ENCODE assay signal across 10 cellular contexts in the genomic region with DNA sequence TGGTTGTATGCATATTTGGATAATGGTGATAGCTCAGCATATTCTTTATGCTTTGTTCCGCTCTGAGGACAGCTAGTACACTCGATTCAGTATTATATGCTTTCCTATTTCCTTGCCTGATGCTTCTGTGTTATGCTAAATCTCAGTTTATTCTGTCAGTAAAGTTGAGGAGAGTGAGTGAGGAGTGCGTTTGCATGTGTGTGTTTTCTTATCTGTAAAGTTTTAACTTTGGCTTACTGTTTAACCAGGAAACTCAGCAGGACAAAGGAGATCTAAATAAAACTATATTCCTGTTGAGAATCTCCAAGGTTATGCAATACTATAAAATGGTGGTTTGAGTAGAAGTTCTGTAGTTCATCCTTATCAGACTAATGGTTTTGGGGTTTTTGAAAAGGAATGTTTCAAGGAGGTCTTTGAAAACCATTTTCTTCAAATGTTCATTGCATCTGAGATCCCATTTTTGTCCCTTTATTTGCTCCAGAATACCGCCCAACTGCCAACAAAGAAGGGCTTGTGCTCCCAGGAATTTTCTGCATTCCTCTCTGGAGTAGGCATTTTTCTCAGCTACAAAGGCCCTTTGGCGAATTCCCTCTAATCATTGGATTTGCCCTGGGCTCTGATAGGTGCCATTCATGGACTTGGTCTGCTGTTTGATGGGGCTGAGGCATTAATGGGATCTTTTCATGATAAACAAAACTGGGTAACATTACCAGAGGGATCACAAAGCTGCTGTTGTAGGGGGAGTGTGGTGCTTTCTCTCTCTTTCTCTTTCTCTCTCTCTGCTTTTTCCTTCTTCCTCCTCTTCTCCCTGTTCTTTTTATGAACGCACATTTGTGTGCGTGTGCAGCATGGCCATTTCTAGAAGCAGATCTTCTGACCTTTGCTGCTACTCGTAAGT.
A peak's percentile ranks its signal among the peaks of the same experiment; 100 is the strongest.
DNase-seq lines count a peak whose midpoint lies in the region; ATAC-seq and FAIRE-seq lines count a peak whose summit lies in the region.
"Had no signal": no experiment of that assay in that cellular context is flagged by ENCODE, and none has a peak within 500 bp of the region (broad histone marks: within the 10 kb centered on the region; RNA-seq: fewer than 3 reads in every experiment).

No MANE protein-coding gene starts in this region.

- ATAC-seq in HG03521 (IDR thresholded peaks at IDR 0.05; ENCODE audit: unreplicated experiment), result no peak

- peaks cover 0 to 7% of the 10 kb centered on the region in 2 donors for H3K36me3 ChIP-seq in muscle layer of duodenum (ENCODE audit: control insufficient read depth in 1 of 2, insufficient read depth in 2 of 2, low read length in 2 of 2)

- H3K27me3 ChIP-seq in muscle layer of duodenum (ENCODE audit: low read depth, low read length), result no peaks in the 10 kb centered on the region

- peaks cover 7 to 23% of the 10 kb centered on the region in 2 donors for H3K4me1 ChIP-seq in muscle layer of duodenum (ENCODE audit: control insufficient read depth in 1 of 2, insufficient read depth in 2 of 2, low read length in 2 of 2)

- H3K27ac ChIP-seq in epithelial cell of prostate (peak overlapping the region; percentile 76), muscle layer of duodenum (ENCODE audit: low read length) (peak overlapping the region; percentile 14)

- no peak overlapping the region for H3K4me3 ChIP-seq in muscle layer of duodenum (ENCODE audit: low read depth in 1 of 2, low read length in 2 of 2)

- peak; percentile 53 for DNase-seq in LoVo (ENCODE audit: low spot score)
- DNase-seq in epithelial cell of prostate (ENCODE audit: low read depth, low spot score), result no peak
- DNase-seq in stimulated activated naive CD4-positive, alpha-beta T cell (lab: John Stamatoyannopoulos, UW), result no peak
- DNase-seq in superior temporal gyrus (ENCODE audit: extremely low spot score), result no peak
- no peak for DNase-seq in NCI-H82 (lab: John Stamatoyannopoulos, UW)
- DNase-seq: H7, NCI-H1417 treated with DMSO at 0.1 percent for 48 hours had no signal

- FAIRE-seq in A204.1 (lab: Jason Lieb, UNC), result peak; percentile 95

- H3K9me3 ChIP-seq in muscle layer of duodenum (ENCODE audit: control insufficient read depth in 1 of 2, low read length in 2 of 2), result no peaks in the 10 kb centered on the region
